16 cellular contexts compared by ENCODE assay signal in genomic region chr13:30108913-30109237, GRCh38.
A peak's percentile ranks its signal among the peaks of the same experiment; 100 is the strongest.
DNase-seq lines count a peak whose midpoint lies in the region; ATAC-seq, FAIRE-seq and TF ChIP-seq lines count a peak whose summit lies in the region.
"Had no signal": no experiment of that assay in that cellular context is flagged by ENCODE, and none has a peak within 500 bp of the region (broad histone marks: within the 10 kb centered on the region; RNA-seq: fewer than 3 reads in every experiment).

No MANE protein-coding gene starts in this region.

- no peak for TF ChIP-seq CTCF in WTC11 (IDR thresholded peaks at IDR 0.05)
- TF ChIP-seq CTCF in HepG2 (CRISPR knock-in tag; IDR thresholded peaks at IDR 0.05) = no peak
- no peak for TF ChIP-seq CTCF in upper lobe of right lung (IDR thresholded peaks at IDR 0.05)

- no peak for FAIRE-seq in HepG2 (lab: Jason Lieb, UNC)

- H3K9ac ChIP-seq in HepG2 (ENCODE audit: insufficient read depth, low read depth, low read length) = no peak overlapping the region

- 0% methylated on average over 8 of the region's 8 CpGs for WGBS in HepG2 (ENCODE audit: low lambda C conversion rate)
- WGBS in aorta, 2 donors = 77 to 88% methylated on average over 8 of the region's 8 CpGs

- no peak overlapping the region for H2AFZ ChIP-seq in HepG2 (ENCODE audit: low read length)
- H2AFZ ChIP-seq: GM23338 had no signal

- DNase-seq in SIG-M5 treated with dmso at 0.1 percent for 504 hours (lab: John Stamatoyannopoulos, UW; ENCODE audit: unreplicated experiment) = peak; percentile 49
- no peak for DNase-seq in SIG-M5 (lab: John Stamatoyannopoulos, UW)
- DNase-seq in WTC11 (ENCODE audit: low spot score) = no peak
- DNase-seq in HepG2 (ENCODE audit: low spot score) = peak; percentile 33
- DNase-seq in upper lobe of right lung = peak; percentile 89
- no peak for DNase-seq in H4 (ENCODE audit: low spot score)
- DNase-seq in aorta = no peak
- no peak for DNase-seq in glomerular visceral epithelial cell (ENCODE audit: extremely low spot score)
- DNase-seq: dermis blood vessel endothelial cell; DND-41; left ventricle myocardium inferior; occipital lobe; stimulated activated CD8-positive, alpha-beta memory T cell treated with anti-CD3 and anti-CD28 coated beads, Interleukin-4, amount 100 ng/mL, for 48 hours had no signal

- H3K27me3 ChIP-seq in HepG2 (ENCODE audit: control insufficient read depth in 1 of 2, insufficient read depth in 2 of 2, low read length in 2 of 2) = peaks cover 0 to 17% of the 10 kb centered on the region in 2 experiments; a peak in 2 of 5 replicates
- H3K27me3 ChIP-seq in upper lobe of right lung = no peaks in the 10 kb centered on the region
- H3K27me3 ChIP-seq in aorta (ENCODE audit: control insufficient read depth in 1 of 2, insufficient read depth in 2 of 2, low read length in 1 of 2) = no peaks in the 10 kb centered on the region
- H3K27me3 ChIP-seq: gastroesophageal sphincter, SJCRH30 had no signal

- in situ Hi-C loops in HepG2 (cut with HindIII; ENCODE audit: extremely low pct_ligation_motif_present, low pct_unique_long_range_greater_than_20kb) = no loop called here

- H3K79me2 ChIP-seq in HepG2 (ENCODE audit: insufficient read depth, low read length) = no peaks in the 10 kb centered on the region

- CTCF ChIA-PET in WTC11 (lab: Charles Lee) = no interaction called here
- CTCF ChIA-PET in HepG2 (lab: Yijun Ruan, JAX; ENCODE audit: low intra/inter-chr PET ratio, low total read pairs) = no interaction called here

- H4K20me1 ChIP-seq in HepG2 (ENCODE audit: insufficient read depth, low read length) = no peaks in the 10 kb centered on the region

- H3K4me1 Mint-ChIP-seq in WTC11 = peaks cover 37% of the 10 kb centered on the region

- H3K4me3 ChIP-seq in HepG2 (replicated peaks in 1 of 3; ENCODE audit: insufficient read depth in 1 of 3, low read depth in 2 of 3, low read length in 3 of 3) = peak overlapping the region in 1 of 3 experiments; percentile 1; a peak in 1 of 6 replicates
- H3K4me3 ChIP-seq in upper lobe of right lung = no peak overlapping the region
- H3K4me3 ChIP-seq in aorta (ENCODE audit: low read length in 2 of 2) = no peak overlapping the region
- H3K4me3 ChIP-seq: gastroesophageal sphincter, GM23338, left ventricle myocardium inferior, SJCRH30 had no signal

- H3K9me3 ChIP-seq in HepG2 (ENCODE audit: low read length) (no peaks in the 10 kb centered on the region), upper lobe of right lung (no peaks in the 10 kb centered on the region), aorta (ENCODE audit: control insufficient read depth, low read length) (no peaks in the 10 kb centered on the region)
- H3K9me3 ChIP-seq: gastroesophageal sphincter, left ventricle myocardium inferior, SJCRH30 had no signal

- no peaks in the 10 kb centered on the region for H3K9me3 Mint-ChIP-seq in WTC11
- H3K9me3 Mint-ChIP-seq: GM23338 had no signal

- ATAC-seq in WTC11 = no peak
- peak; percentile 42 for ATAC-seq in HepG2
- ATAC-seq in upper lobe of right lung = peak; percentile 87
- no peak for ATAC-seq in aorta (ENCODE audit: low FRiP score)
- ATAC-seq: gastroesophageal sphincter, GM23338 had no signal

- no peak for TF ChIP-seq RAD21 in HepG2 (CRISPR knock-in tag; IDR thresholded peaks at IDR 0.05)

- H3K36me3 Mint-ChIP-seq in WTC11 = no peaks in the 10 kb centered on the region

- no peak overlapping the region for H3K27ac Mint-ChIP-seq in WTC11
- H3K27ac Mint-ChIP-seq: GM23338 had no signal

- POLR2A ChIA-PET in WTC11 (lab: Charles Lee) = no interaction called here
- POLR2A ChIA-PET in HepG2 (lab: Yijun Ruan, JAX) = no interaction called here

- no peak for TF ChIP-seq POLR2A in HepG2 (IDR thresholded peaks at IDR 0.05; ENCODE audit: insufficient read depth in 1 of 2, low read depth in 2 of 2, low read length in 2 of 2)

- H3K4me2 ChIP-seq in HepG2 (ENCODE audit: low read depth, low read length) = peak overlapping the region; percentile 63
- H3K4me2 ChIP-seq: GM23338 had no signal

- H3K4me3 Mint-ChIP-seq in WTC11 = no peak overlapping the region
- H3K4me3 Mint-ChIP-seq: GM23338 had no signal

- no peaks in the 10 kb centered on the region for H3K36me3 ChIP-seq in HepG2 (replicated peaks in 1 of 2; ENCODE audit: control insufficient read depth in 1 of 2, insufficient read depth in 2 of 2, low read length in 2 of 2)
- no peaks in the 10 kb centered on the region for H3K36me3 ChIP-seq in upper lobe of right lung
- no peaks in the 10 kb centered on the region for H3K36me3 ChIP-seq in aorta (ENCODE audit: control insufficient read depth in 1 of 2, insufficient read depth in 2 of 2, low read length in 1 of 2)
- H3K36me3 ChIP-seq: gastroesophageal sphincter, left ventricle myocardium inferior, SJCRH30 had no signal

- H3K27ac ChIP-seq in HepG2 (ENCODE audit: extremely low read length, insufficient read depth, low read length) (no peak overlapping the region), upper lobe of right lung (no peak overlapping the region), aorta (ENCODE audit: low read depth in 1 of 2, low read length in 2 of 2) (no peak overlapping the region)
- H3K27ac ChIP-seq: gastroesophageal sphincter, left ventricle myocardium inferior, SJCRH30 had no signal

- TF ChIP-seq EP300 in HepG2 (IDR thresholded peaks at IDR 0.05; ENCODE audit: low read depth in 2 of 2, low read length in 2 of 2) = no peak
- TF ChIP-seq EP300 in HepG2 (CRISPR knock-in tag; IDR thresholded peaks at IDR 0.05; ENCODE audit: borderline replicate concordance) = no peak

- BruUV-seq in HepG2 (replicated peaks; lab: Mats Ljungman, UMichigan) = no TSS peak

- intact Hi-C loops in HepG2 (cut with micrococcal nuclease; ENCODE audit: unreplicated experiment) (no loop called here), upper lobe of right lung (cut with DNase I) (no loop called here), aorta (cut with DNase I) (no loop called here)

- H3K4me1 ChIP-seq in HepG2 (ENCODE audit: insufficient read depth, low read length) (peaks cover 34% of the 10 kb centered on the region), upper lobe of right lung (peaks cover 7% of the 10 kb centered on the region), aorta (ENCODE audit: control insufficient read depth in 1 of 2, insufficient read depth in 2 of 2, low read length in 2 of 2) (no peaks in the 10 kb centered on the region)
- H3K4me1 ChIP-seq: SJCRH30 had no signal

- H3K27me3 Mint-ChIP-seq in WTC11 (ENCODE audit: low read depth) = peaks cover 13% of the 10 kb centered on the region

TF ChIP-seq in WTC11, 78 proteins besides CTCF, POLR2A, EP300 and RAD21:
- no peak for TF ChIP-seq ZNF317 (CRISPR knock-in tag; IDR thresholded peaks at IDR 0.05; ENCODE audit: borderline replicate concordance, low read depth)
- peak; percentile 84 for TF ChIP-seq GABPB1 (CRISPR knock-in tag; IDR thresholded peaks at IDR 0.05)

TF ChIP-seq in HepG2, 621 proteins besides CTCF, POLR2A, EP300 and RAD21 (continues in another document):
- no peak for TF ChIP-seq PRDM4 (CRISPR knock-in tag; IDR thresholded peaks at IDR 0.05; ENCODE audit: borderline replicate concordance)
- no peak for TF ChIP-seq ZBTB43 (CRISPR knock-in tag; conservative IDR thresholded peaks at IDR 0.05)
- TF ChIP-seq SALL2 (CRISPR knock-in tag; IDR thresholded peaks at IDR 0.05) = no peak

Comparison
In these comparisons a context has a peak if more than half of its experiments do, and no peak if none do; other contexts are left out.
1. DNase-seq: peak in SIG-M5 treated with dmso at 0.1 percent for 504 hours (single experiment), HepG2 (single experiment) and upper lobe of right lung (single experiment); none in SIG-M5 (single experiment), WTC11 (single experiment), H4 (single experiment), aorta (0 of 2) and glomerular visceral epithelial cell (single experiment).
2. ATAC-seq: peak in HepG2 (single experiment) and upper lobe of right lung (single experiment); none in WTC11 (single experiment) and aorta (single experiment).